ENCODE assay signal across 1 cellular context in the genomic region with DNA sequence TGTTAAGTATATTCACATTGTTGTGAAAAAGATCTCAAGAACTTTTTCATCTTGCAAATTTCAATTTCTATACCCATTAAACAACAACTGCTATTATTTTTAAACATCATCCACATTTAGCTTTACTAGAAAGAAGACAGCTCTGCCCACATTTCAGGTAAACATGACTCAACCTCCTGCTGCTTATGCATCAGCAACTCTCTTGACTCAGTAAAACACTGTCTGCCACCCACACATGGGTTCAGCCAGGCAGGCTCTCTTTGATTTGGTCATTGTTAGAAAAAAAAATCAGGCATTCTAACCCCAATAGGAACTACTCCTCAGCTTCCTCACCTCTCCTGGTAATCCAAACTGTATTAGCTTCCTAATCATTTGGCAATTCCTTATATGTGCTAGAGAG.
TF ChIP-seq lines count a peak whose summit lies in the region.

No MANE protein-coding gene starts in this region.

TF ChIP-seq in IMR-90, 13 proteins besides CTCF, POLR2A, EP300 and RAD21 (continued from another document):
- TF ChIP-seq, protein P1, sequence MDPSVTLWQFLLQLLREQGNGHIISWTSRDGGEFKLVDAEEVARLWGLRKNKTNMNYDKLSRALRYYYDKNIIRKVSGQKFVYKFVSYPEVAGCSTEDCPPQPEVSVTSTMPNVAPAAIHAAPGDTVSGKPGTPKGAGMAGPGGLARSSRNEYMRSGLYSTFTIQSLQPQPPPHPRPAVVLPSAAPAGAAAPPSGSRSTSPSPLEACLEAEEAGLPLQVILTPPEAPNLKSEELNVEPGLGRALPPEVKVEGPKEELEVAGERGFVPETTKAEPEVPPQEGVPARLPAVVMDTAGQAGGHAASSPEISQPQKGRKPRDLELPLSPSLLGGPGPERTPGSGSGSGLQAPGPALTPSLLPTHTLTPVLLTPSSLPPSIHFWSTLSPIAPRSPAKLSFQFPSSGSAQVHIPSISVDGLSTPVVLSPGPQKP (IDR thresholded peaks at IDR 0.05; ENCODE audit: borderline replicate concordance, low read depth, low read length): no peak
- TF ChIP-seq NFE2L2 (IDR thresholded peaks at IDR 0.05; ENCODE audit: low read depth, low read length): no peak
